ENCODE assay signal across 11 cellular contexts in genomic region chr15:34853001-34853758, GRCh38. TPM values are rescaled to one million over a fixed set of nuclear protein-coding genes. Genes with fewer than 3 reads are reported as not detected.
DNase-seq lines count a peak whose midpoint lies in the region; ATAC-seq and TF ChIP-seq lines count a peak whose summit lies in the region.
"Had no signal": no experiment of that assay in that cellular context is flagged by ENCODE, and none has a peak within 500 bp of the region (broad histone marks: within the 10 kb centered on the region; RNA-seq: fewer than 3 reads in every experiment).

No MANE protein-coding gene starts in this region.

- DNase-seq in SK-N-SH = no peak
- peak; percentile 20 for DNase-seq in adipocyte (ENCODE audit: low read depth)
- no peak for DNase-seq in left ventricle myocardium superior
- DNase-seq in stimulated activated naive B cell treated with anti-CD40 and anti-IgM and Interleukin-4, amounts not matched to agents 10 μg/mL and 1 μg/mL and 100 μg/mL, for 72 hours = no peak
- no peak for DNase-seq in NCI-H748 (lab: John Stamatoyannopoulos, UW; ENCODE audit: unreplicated experiment)
- no peak for DNase-seq in activated naive CD8-positive, alpha-beta T cell treated with anti-CD3 and anti-CD28 coated beads for 36 hours
- DNase-seq in DMS153 (lab: John Stamatoyannopoulos, UW) = no peak
- DNase-seq: natural killer cell, NCI-H187 treated with DMSO at 0.1 percent for 48 hours had no signal

- peaks cover 35% of the 10 kb centered on the region for H3F3A ChIP-seq in SK-N-SH (replicated peaks; ENCODE audit: insufficient read depth)

- no peak overlapping the region; a peak in 1 of 4 replicates for H3K27ac ChIP-seq in SK-N-SH (ENCODE audit: low read depth in 2 of 2, low read length in 1 of 2)

- ATAC-seq in SK-N-SH treated with all-trans-retinoic acid at 6 μM for 48 hours (no peak), left ventricle myocardium superior (peak; percentile 59)
- no peak for ATAC-seq in stimulated activated naive B cell treated with anti-CD40 and anti-IgM and Interleukin-4, amounts not matched to agents 10 μg/mL and 1 μg/mL and 100 μg/mL, for 72 hours (replicated peaks)
- ATAC-seq: natural killer cell had no signal

- no peak overlapping the region for H3K4me2 ChIP-seq in SK-N-SH

- H3K79me2 ChIP-seq in SK-N-SH (ENCODE audit: insufficient read depth) = no peaks in the 10 kb centered on the region

- H3K36me3 ChIP-seq in SK-N-SH (replicated peaks in 1 of 2; ENCODE audit: control insufficient read depth in 1 of 2, insufficient read depth in 2 of 2, low read length in 1 of 2) (peaks cover 19 to 28% of the 10 kb centered on the region in 2 experiments), adipocyte (ENCODE audit: control insufficient read depth, insufficient read depth, low read length, severe bottlenecking) (peaks cover 19% of the 10 kb centered on the region)

- no peak for TF ChIP-seq CTCF in SK-N-SH (IDR thresholded peaks at IDR 0.05)

- H3K9me3 Mint-ChIP-seq in stimulated activated naive B cell treated with anti-CD40 and anti-IgM and Interleukin-4, amounts not matched to agents 10 μg/mL and 1 μg/mL and 100 μg/mL, for 72 hours = peaks cover 3 to 6% of the 10 kb centered on the region in 2 donors
- H3K9me3 Mint-ChIP-seq in activated naive CD8-positive, alpha-beta T cell treated with anti-CD3 and anti-CD28 coated beads for 36 hours = no peaks in the 10 kb centered on the region
- H3K9me3 Mint-ChIP-seq: natural killer cell; stimulated activated naive CD8-positive, alpha-beta T cell treated with anti-CD3 and anti-CD28 coated beads, Interleukin-15, Interleukin-2, amounts not matched to agents 100 ng/mL and 50 ng/mL, for 24 hours had no signal

- intact Hi-C loops in left ventricle myocardium superior (cut with micrococcal nuclease) = no loop called here

- peaks cover 12 to 22% of the 10 kb centered on the region in 2 experiments for H3K4me1 ChIP-seq in SK-N-SH (ENCODE audit: control insufficient read depth in 1 of 2, insufficient read depth in 2 of 2, low read depth in 1 of 2, low read length in 1 of 2)
- peaks cover 30% of the 10 kb centered on the region for H3K4me1 ChIP-seq in adipocyte (ENCODE audit: control insufficient read depth, insufficient read depth, low read length)

- WGBS in SK-N-SH (ENCODE audit: low lambda C conversion rate) = 80% methylated on average over 2 of the region's 2 CpGs

- no peaks in the 10 kb centered on the region for H3K27me3 Mint-ChIP-seq in stimulated activated naive B cell treated with anti-CD40 and anti-IgM and Interleukin-4, amounts not matched to agents 10 μg/mL and 1 μg/mL and 100 μg/mL, for 72 hours
- no peaks in the 10 kb centered on the region for H3K27me3 Mint-ChIP-seq in activated naive CD8-positive, alpha-beta T cell treated with anti-CD3 and anti-CD28 coated beads for 36 hours
- H3K27me3 Mint-ChIP-seq: stimulated activated naive CD8-positive, alpha-beta T cell treated with anti-CD3 and anti-CD28 coated beads, Interleukin-15, Interleukin-2, amounts not matched to agents 100 ng/mL and 50 ng/mL, for 24 hours had no signal

- no peak overlapping the region for H2AFZ ChIP-seq in SK-N-SH (ENCODE audit: low read depth)

- no peak overlapping the region for H3K4me3 Mint-ChIP-seq in stimulated activated naive B cell treated with anti-CD40 and anti-IgM and Interleukin-4, amounts not matched to agents 10 μg/mL and 1 μg/mL and 100 μg/mL, for 72 hours
- no peak overlapping the region for H3K4me3 Mint-ChIP-seq in activated naive CD8-positive, alpha-beta T cell treated with anti-CD3 and anti-CD28 coated beads for 36 hours
- H3K4me3 Mint-ChIP-seq: natural killer cell; stimulated activated naive CD8-positive, alpha-beta T cell treated with anti-CD3 and anti-CD28 coated beads, Interleukin-15, Interleukin-2, amounts not matched to agents 100 ng/mL and 50 ng/mL, for 24 hours had no signal

- peaks cover 18 to 48% of the 10 kb centered on the region in 2 donors for H3K4me1 Mint-ChIP-seq in stimulated activated naive B cell treated with anti-CD40 and anti-IgM and Interleukin-4, amounts not matched to agents 10 μg/mL and 1 μg/mL and 100 μg/mL, for 72 hours
- peaks cover 6% of the 10 kb centered on the region for H3K4me1 Mint-ChIP-seq in activated naive CD8-positive, alpha-beta T cell treated with anti-CD3 and anti-CD28 coated beads for 36 hours

- POLR2A ChIA-PET in SK-N-SH (lab: Yijun Ruan, JAX) = no interaction called here

- 0 out of 2 replicates have a peak, but pooled peaks cover 7% of the 10 kb centered on the region for H4K20me1 ChIP-seq in SK-N-SH (ENCODE audit: insufficient read depth)

- CTCF ChIA-PET in SK-N-SH (lab: Yijun Ruan, JAX) = interaction anchor here (0.7 to 3.7 kb wide), 5 partner anchors 10 to 168 kb away, joined by 3 to 15 read pairs (median 3); no protein-coding TSS in a partner anchor

- no peak for TF ChIP-seq EP300 in SK-N-SH (IDR thresholded peaks at IDR 0.05; ENCODE audit: borderline replicate concordance in 1 of 2, low read depth in 1 of 2, low read length in 1 of 2)

- H3K4me3 ChIP-seq in SK-N-SH (ENCODE audit: low read depth in 2 of 2, low read length in 1 of 2) = no peak overlapping the region
- peak overlapping the region; percentile 35 for H3K4me3 ChIP-seq in adipocyte (ENCODE audit: low read length)

- no peaks in the 10 kb centered on the region for H3K9me3 ChIP-seq in SK-N-SH
- H3K9me3 ChIP-seq in adipocyte (ENCODE audit: control insufficient read depth, low read length) = no peaks in the 10 kb centered on the region

- H3K27me3 ChIP-seq in SK-N-SH (ENCODE audit: insufficient read depth) (no peaks in the 10 kb centered on the region), adipocyte (replicated peaks; ENCODE audit: control insufficient read depth, insufficient read depth, low read length) (no peaks in the 10 kb centered on the region)

- no peak for TF ChIP-seq RAD21 in SK-N-SH (IDR thresholded peaks at IDR 0.05; ENCODE audit: low read length)

- peaks cover 34 to 44% of the 10 kb centered on the region in 2 donors for H3K36me3 Mint-ChIP-seq in stimulated activated naive B cell treated with anti-CD40 and anti-IgM and Interleukin-4, amounts not matched to agents 10 μg/mL and 1 μg/mL and 100 μg/mL, for 72 hours
- H3K36me3 Mint-ChIP-seq in activated naive CD8-positive, alpha-beta T cell treated with anti-CD3 and anti-CD28 coated beads for 36 hours = peaks cover 27% of the 10 kb centered on the region

- peak overlapping the region; percentile 20 for H3K27ac Mint-ChIP-seq in stimulated activated naive B cell treated with anti-CD40 and anti-IgM and Interleukin-4, amounts not matched to agents 10 μg/mL and 1 μg/mL and 100 μg/mL, for 72 hours
- no peak overlapping the region for H3K27ac Mint-ChIP-seq in activated naive CD8-positive, alpha-beta T cell treated with anti-CD3 and anti-CD28 coated beads for 36 hours
- H3K27ac Mint-ChIP-seq: stimulated activated naive CD8-positive, alpha-beta T cell treated with anti-CD3 and anti-CD28 coated beads, Interleukin-15, Interleukin-2, amounts not matched to agents 100 ng/mL and 50 ng/mL, for 24 hours had no signal

- H3K9ac ChIP-seq in SK-N-SH = no peak overlapping the region
- H3K9ac ChIP-seq in adipocyte (ENCODE audit: low read length) = no peak overlapping the region

- H3K9me2 ChIP-seq in SK-N-SH = no peaks in the 10 kb centered on the region

TF ChIP-seq in SK-N-SH treated with all-trans-retinoic acid at 6 μM for 48 hours, 23 proteins besides CTCF, POLR2A, EP300 and RAD21:
- peak; percentile 68 for TF ChIP-seq ISL1 (CRISPR knock-in tag; IDR thresholded peaks at IDR 0.05)
- no peak for TF ChIP-seq TOX (CRISPR knock-in tag; IDR thresholded peaks at IDR 0.05; ENCODE audit: borderline replicate concordance)

TF ChIP-seq in SK-N-SH, 30 proteins besides CTCF, POLR2A, EP300 and RAD21 (continues in another document):
- no peak for TF ChIP-seq ZBTB33 (IDR thresholded peaks at IDR 0.05; ENCODE audit: borderline replicate concordance, low read depth)
- TF ChIP-seq CHD2 (IDR thresholded peaks at IDR 0.05; ENCODE audit: low read length, partially characterized antibody) = no peak
- no peak for TF ChIP-seq FOXJ3 (CRISPR knock-in tag; IDR thresholded peaks at IDR 0.05)
- TF ChIP-seq POLR2AphosphoS5 (IDR thresholded peaks at IDR 0.05; ENCODE audit: low read depth, low read length) = no peak
- TF ChIP-seq TCF12 (IDR thresholded peaks at IDR 0.05) = no peak
- TF ChIP-seq PBX3 (IDR thresholded peaks at IDR 0.05) = no peak
- no peak for TF ChIP-seq TEAD4 (IDR thresholded peaks at IDR 0.05; ENCODE audit: borderline replicate concordance, insufficient read depth)
- no peak for TF ChIP-seq RFX5 (IDR thresholded peaks at IDR 0.05; ENCODE audit: low read length)
- no peak for TF ChIP-seq NFIC (IDR thresholded peaks at IDR 0.05; ENCODE audit: borderline replicate concordance)
- no peak for TF ChIP-seq GATA2 (CRISPR knock-in tag; IDR thresholded peaks at IDR 0.05)
- no peak for TF ChIP-seq SIN3A (IDR thresholded peaks at IDR 0.05; ENCODE audit: borderline replicate concordance, low read depth, low read length)

RNA-seq across cellular contexts. Expression of gene ACTC1, which starts 57.8 kb away (rescaled TPM):
- polyA plus RNA-seq in SK-N-SH (2012; rRNA removed) = not detected in 2 replicates
- polyA plus RNA-seq in SK-N-SH (2012; cell fraction: cytosol; rRNA removed) = not detected in 2 replicates
- 0.01 TPM in 1 of 2 replicates, not detected in the other for polyA plus RNA-seq in SK-N-SH (2012; cell fraction: nucleus; rRNA removed)
- 14,086 TPM for total RNA-seq in left ventricle myocardium superior
- total RNA-seq in activated naive CD8-positive, alpha-beta T cell treated with anti-CD3 and anti-CD28 coated beads for 36 hours = not detected
- total RNA-seq: natural killer cell had no signal

Comparison
In these comparisons a context has a peak if more than half of its experiments do, and no peak if none do; other contexts are left out.
1. RNA of gene ACTC1, which starts 57.8 kb away (total RNA-seq): 14,086 TPM in left ventricle myocardium superior (single experiment); not detected in activated naive CD8-positive, alpha-beta T cell treated with anti-CD3 and anti-CD28 coated beads for 36 hours; every median in the first group is over 1,000 times any median in the second.